ENCODE assay signal across 4 cellular contexts in genomic region chr5:89942171-89942570, GRCh38.
A peak's percentile ranks its signal among the peaks of the same experiment; 100 is the strongest.
TF ChIP-seq lines count a peak whose summit lies in the region.

No MANE protein-coding gene starts in this region.

TF ChIP-seq in HepG2, 621 proteins besides CTCF, POLR2A, EP300 and RAD21:
- peak; percentile 27; the same call in 1 of the 2 replicates for TF ChIP-seq MAFF (IDR thresholded peaks at IDR 0.05; ENCODE audit: low read depth, low read length)
- no peak for TF ChIP-seq DMTF1 (CRISPR knock-in tag; IDR thresholded peaks at IDR 0.05)
- no peak for TF ChIP-seq ZNF30 (CRISPR knock-in tag; IDR thresholded peaks at IDR 0.05)
- no peak for TF ChIP-seq TBX2 (CRISPR knock-in tag; IDR thresholded peaks at IDR 0.05; ENCODE audit: borderline replicate concordance)
- no peak for TF ChIP-seq ZGPAT (CRISPR knock-in tag; IDR thresholded peaks at IDR 0.05)
- peak; percentile 24 to 61; a peak in 3 of 4 replicates for TF ChIP-seq MAFK (conservative IDR thresholded peaks at IDR 0.05 in 1 of 2, IDR thresholded peaks at IDR 0.05 in 1 of 2; ENCODE audit: low read length in 2 of 2)
- TF ChIP-seq ISX (CRISPR knock-in tag; conservative IDR thresholded peaks at IDR 0.05), result no peak
- TF ChIP-seq ZFP62 (CRISPR knock-in tag; IDR thresholded peaks at IDR 0.05), result no peak
TF ChIP-seq in HepG2: peak in this region for 2.

TF ChIP-seq in GM23338, 12 proteins besides CTCF, POLR2A, EP300 and RAD21 (continues in another document):
- TF ChIP-seq JUNB (IDR thresholded peaks at IDR 0.05; ENCODE audit: unreplicated experiment) (no peak), ZNF114 (CRISPR knock-in tag; IDR thresholded peaks at IDR 0.05) (no peak), ETS1 (IDR thresholded peaks at IDR 0.05) (no peak), REST (IDR thresholded peaks at IDR 0.05; ENCODE audit: unreplicated experiment) (no peak)

TF ChIP-seq in IMR-90, 13 proteins besides CTCF, POLR2A, EP300 and RAD21:
- TF ChIP-seq MAFK (IDR thresholded peaks at IDR 0.05; ENCODE audit: low read depth, low read length), result 0 out of 2 replicates have a peak, but pooled peaks have one; percentile 4
- no peak for TF ChIP-seq FOS (IDR thresholded peaks at IDR 0.05; ENCODE audit: low read depth, low read length)
- TF ChIP-seq USF2 (IDR thresholded peaks at IDR 0.05; ENCODE audit: low read depth, low read length), result no peak

TF ChIP-seq in K562, 482 proteins besides CTCF, POLR2A, EP300 and RAD21:
- TF ChIP-seq HCFC1 (IDR thresholded peaks at IDR 0.05; ENCODE audit: low read depth, low read length) (no peak), ZNF316 (IDR thresholded peaks at IDR 0.05) (peak; percentile 50; the same call in 1 of the 2 replicates), SMARCA4 (IDR thresholded peaks at IDR 0.05) (no peak), STAT6 (CRISPR knock-in tag; IDR thresholded peaks at IDR 0.05) (no peak)
